In the genomic region with DNA sequence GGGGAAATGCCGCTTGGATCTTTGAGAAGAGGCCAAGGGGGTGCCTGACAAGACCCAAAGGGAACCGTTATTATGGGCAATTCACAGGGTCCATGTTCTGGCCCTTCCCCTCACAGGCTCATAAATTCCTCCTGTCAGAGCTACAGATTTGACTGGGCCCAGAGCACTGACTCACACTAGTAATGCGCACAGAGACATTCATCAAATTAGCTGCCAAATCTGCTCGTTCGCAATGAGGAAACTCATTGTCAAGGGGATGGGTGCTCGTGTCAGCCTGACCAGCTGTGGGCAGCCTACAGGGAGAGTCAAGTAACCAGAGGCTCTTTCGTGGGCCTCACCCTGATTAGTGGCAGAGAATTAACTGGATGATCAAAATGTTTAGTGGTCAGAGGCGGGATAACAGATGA, we compare ENCODE assay signal across 9 cellular contexts.
DNase-seq lines count a peak whose midpoint lies in the region; ATAC-seq, FAIRE-seq and TF ChIP-seq lines count a peak whose summit lies in the region.
"Had no signal": no experiment of that assay in that cellular context is flagged by ENCODE, and none has a peak within 500 bp of the region (broad histone marks: within the 10 kb centered on the region; RNA-seq: fewer than 3 reads in every experiment).

No MANE protein-coding gene starts in this region.

- H3K4me3 Mint-ChIP-seq in activated CD4-positive, alpha-beta memory T cell treated with anti-CD3 and anti-CD28 coated beads for 36 hours, result no peak overlapping the region
- H3K4me3 Mint-ChIP-seq in activated CD4-positive, alpha-beta memory T cell treated with anti-CD3 and anti-CD28 coated beads, Interleukin-2, amount 10 ng/mL, durations not matched to agents 7 days and 5 days, result no peak overlapping the region
- H3K4me3 Mint-ChIP-seq in effector memory CD8-positive, alpha-beta T cell, result no peak overlapping the region

- H3K4me3 ChIP-seq in astrocyte of the spinal cord (ENCODE audit: low read depth, low read length), result no peak overlapping the region
- H3K4me3 ChIP-seq: BLaER1 had no signal

- no peaks in the 10 kb centered on the region for H3K4me1 Mint-ChIP-seq in activated CD4-positive, alpha-beta memory T cell treated with anti-CD3 and anti-CD28 coated beads for 36 hours (ENCODE audit: low read depth)
- peaks cover 2% of the 10 kb centered on the region for H3K4me1 Mint-ChIP-seq in activated CD4-positive, alpha-beta memory T cell treated with anti-CD3 and anti-CD28 coated beads, Interleukin-2, amount 10 ng/mL, durations not matched to agents 7 days and 5 days
- H3K4me1 Mint-ChIP-seq in effector memory CD8-positive, alpha-beta T cell (ENCODE audit: low read depth in 2 of 2), result no peaks in the 10 kb centered on the region

- no peak overlapping the region for H3K27ac Mint-ChIP-seq in activated CD4-positive, alpha-beta memory T cell treated with anti-CD3 and anti-CD28 coated beads for 36 hours
- no peak overlapping the region for H3K27ac Mint-ChIP-seq in activated CD4-positive, alpha-beta memory T cell treated with anti-CD3 and anti-CD28 coated beads, Interleukin-2, amount 10 ng/mL, durations not matched to agents 7 days and 5 days
- no peak overlapping the region for H3K27ac Mint-ChIP-seq in effector memory CD8-positive, alpha-beta T cell

- H3K27me3 Mint-ChIP-seq in activated CD4-positive, alpha-beta memory T cell treated with anti-CD3 and anti-CD28 coated beads for 36 hours, result no peaks in the 10 kb centered on the region
- H3K27me3 Mint-ChIP-seq in activated CD4-positive, alpha-beta memory T cell treated with anti-CD3 and anti-CD28 coated beads, Interleukin-2, amount 10 ng/mL, durations not matched to agents 7 days and 5 days, result no peaks in the 10 kb centered on the region
- no peaks in the 10 kb centered on the region for H3K27me3 Mint-ChIP-seq in effector memory CD8-positive, alpha-beta T cell

- POLR2A ChIA-PET in activated CD4-positive, alpha-beta memory T cell treated with anti-CD3 and anti-CD28 coated beads for 36 hours (lab: Charles Lee), result no interaction called here
- POLR2A ChIA-PET in activated CD4-positive, alpha-beta memory T cell treated with anti-CD3 and anti-CD28 coated beads, Interleukin-2, amount 10 ng/mL, durations not matched to agents 7 days and 5 days (lab: Charles Lee), result no interaction called here

- no peaks in the 10 kb centered on the region for H3K36me3 Mint-ChIP-seq in activated CD4-positive, alpha-beta memory T cell treated with anti-CD3 and anti-CD28 coated beads for 36 hours
- H3K36me3 Mint-ChIP-seq in activated CD4-positive, alpha-beta memory T cell treated with anti-CD3 and anti-CD28 coated beads, Interleukin-2, amount 10 ng/mL, durations not matched to agents 7 days and 5 days (ENCODE audit: low read depth), result no peaks in the 10 kb centered on the region
- H3K36me3 Mint-ChIP-seq in effector memory CD8-positive, alpha-beta T cell (ENCODE audit: insufficient read depth), result no peaks in the 10 kb centered on the region

- CTCF ChIA-PET in activated CD4-positive, alpha-beta memory T cell treated with anti-CD3 and anti-CD28 coated beads for 36 hours (lab: Charles Lee), result no interaction called here
- CTCF ChIA-PET in activated CD4-positive, alpha-beta memory T cell treated with anti-CD3 and anti-CD28 coated beads, Interleukin-2, amount 10 ng/mL, durations not matched to agents 7 days and 5 days (lab: Charles Lee), result no interaction called here

- in situ Hi-C loops in astrocyte of the spinal cord (cut with HindIII; ENCODE audit: low sequenced_read_pairs), result no loop called here

- H3K9me3 Mint-ChIP-seq in activated CD4-positive, alpha-beta memory T cell treated with anti-CD3 and anti-CD28 coated beads for 36 hours, result no peaks in the 10 kb centered on the region
- H3K9me3 Mint-ChIP-seq in activated CD4-positive, alpha-beta memory T cell treated with anti-CD3 and anti-CD28 coated beads, Interleukin-2, amount 10 ng/mL, durations not matched to agents 7 days and 5 days, result peaks cover 2% of the 10 kb centered on the region
- H3K9me3 Mint-ChIP-seq in effector memory CD8-positive, alpha-beta T cell, result peaks cover 9 to 10% of the 10 kb centered on the region in 2 donors

- no peak for TF ChIP-seq CTCF in astrocyte of the spinal cord (IDR thresholded peaks at IDR 0.05; ENCODE audit: low read depth, low read length)

- intact Hi-C loops in activated CD4-positive, alpha-beta memory T cell treated with anti-CD3 and anti-CD28 coated beads for 36 hours (cut with micrococcal nuclease), result loop anchor here (10.0 kb wide), 1 partner anchor 86 kb away; no protein-coding TSS in a partner anchor
- intact Hi-C loops in sciatic nerve (cut with DNase I), result no loop called here

- ATAC-seq in HG03196 (IDR thresholded peaks at IDR 0.05; ENCODE audit: unreplicated experiment) (peak; percentile 28), sciatic nerve (peak; percentile 57)
- ATAC-seq in effector memory CD8-positive, alpha-beta T cell (replicated peaks), result no peak

- no peak for FAIRE-seq in GM19239 (lab: Jason Lieb, UNC)

- peak; percentile 10 for DNase-seq in activated CD4-positive, alpha-beta memory T cell treated with anti-CD3 and anti-CD28 coated beads for 36 hours
- DNase-seq in activated CD4-positive, alpha-beta memory T cell treated with anti-CD3 and anti-CD28 coated beads, Interleukin-2, amount 10 ng/mL, durations not matched to agents 7 days and 5 days, result no peak
- peak; percentile 74 for DNase-seq in astrocyte of the spinal cord (ENCODE audit: low read depth, low spot score)
- no peak for DNase-seq in sciatic nerve (ENCODE audit: low spot score)
- DNase-seq in NCI-H748 treated with DMSO at 0.1 percent for 48 hours (lab: John Stamatoyannopoulos, UW), result no peak
- DNase-seq in GM19239 (ENCODE audit: insufficient read length, low spot score), result no peak
- no peak for DNase-seq in effector memory CD8-positive, alpha-beta T cell

Comparison
In these comparisons a context has a peak if more than half of its experiments do, and no peak if none do; other contexts are left out.
1. DNase-seq: peak in activated CD4-positive, alpha-beta memory T cell treated with anti-CD3 and anti-CD28 coated beads for 36 hours (single experiment) and astrocyte of the spinal cord (single experiment); none in activated CD4-positive, alpha-beta memory T cell treated with anti-CD3 and anti-CD28 coated beads, Interleukin-2, amount 10 ng/mL, durations not matched to agents 7 days and 5 days (single experiment), sciatic nerve (single experiment), NCI-H748 treated with DMSO at 0.1 percent for 48 hours (single experiment), GM19239 (single experiment) and effector memory CD8-positive, alpha-beta T cell (0 of 3).